21 cellular contexts compared by ENCODE assay signal in the genomic region with DNA sequence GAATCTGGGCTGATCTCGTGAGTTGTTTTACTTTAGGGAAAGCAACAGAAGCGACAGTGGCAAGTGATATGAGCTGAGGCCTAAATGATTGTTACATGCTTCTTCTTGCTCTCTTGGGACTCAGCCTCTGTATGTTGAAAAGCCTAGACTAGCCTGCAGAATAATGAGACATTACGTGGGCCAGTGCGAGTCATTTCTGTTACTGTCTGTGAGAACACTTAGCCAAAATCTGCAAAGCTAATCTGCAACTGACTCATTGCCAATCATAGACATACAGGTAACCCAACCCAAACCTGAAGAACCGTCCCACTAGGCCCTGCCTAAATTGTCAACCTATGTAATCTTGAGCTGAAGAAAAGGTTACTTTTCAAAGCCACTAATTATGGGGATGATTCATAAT.
"Had no signal": no experiment of that assay in that cellular context is flagged by ENCODE, and none has a peak within 500 bp of the region (broad histone marks: within the 10 kb centered on the region; RNA-seq: fewer than 3 reads in every experiment).

No MANE protein-coding gene starts in this region.

- ATAC-seq: activated T-cell treated with anti-CD3 and anti-CD28 coated beads, Interleukin-2, amount 50 U/mL, for 72 hours; body of pancreas; effector memory CD8-positive, alpha-beta T cell; left lung; mucosa of descending colon; natural killer cell treated with Interleukin-12 subunit alpha and Interleukin-12 subunit beta and Interleukin-15 and Interleukin-18, amount 100 ng/mL, for 72 hours; right cardiac atrium had no signal

- H3K4me3 ChIP-seq: body of pancreas, esophagus squamous epithelium, left lung, lung, mucosa of descending colon, spleen, testis, transverse colon had no signal

- H3K27ac ChIP-seq: body of pancreas, esophagus squamous epithelium, left lung, spleen, testis, transverse colon had no signal

- H3K4me1 ChIP-seq: body of pancreas, esophagus squamous epithelium, testis, transverse colon had no signal

- H3K27me3 ChIP-seq: body of pancreas, left lung, testis, transverse colon had no signal

- H3K36me3 ChIP-seq: esophagus squamous epithelium, left lung, spleen, transverse colon had no signal

- DNase-seq: activated CD4-positive, alpha-beta memory T cell treated with anti-CD3 and anti-CD28 coated beads, Interleukin-2, amount 10 ng/mL, durations not matched to agents 7 days and 5 days; activated CD4-positive, alpha-beta T cell treated with anti-CD3 and anti-CD28 coated beads for 1 hour; activated CD4-positive, alpha-beta T cell treated with anti-CD3 and anti-CD28 coated beads, Interleukin-2, amount 10 ng/mL, durations not matched to agents 7 days and 5 days; activated naive CD4-positive, alpha-beta T cell treated with Interleukin-2 at 50 U/mL for 16 hours; activated T-cell treated with anti-CD3 and anti-CD28 coated beads, Interleukin-2, amount 50 U/mL, for 72 hours; aorta; body of pancreas; cortex of kidney; effector memory CD8-positive, alpha-beta T cell; esophagus squamous epithelium; glutamatergic neuron; left lung; mucosa of descending colon; right cardiac atrium; spleen; stimulated activated naive CD4-positive, alpha-beta T cell treated with Interleukin-2 at 50 U/mL for 16 hours; T-helper 2 cell; testis; transverse colon had no signal

- H3K9me3 ChIP-seq: body of pancreas, esophagus squamous epithelium, left lung, mucosa of descending colon, spleen, testis, transverse colon had no signal
